Comparison of ENCODE assay signal across 8 cellular contexts in genomic region chr14:61813101-61813596, GRCh38. TPM values are rescaled to one million over a fixed set of nuclear protein-coding genes. Genes with fewer than 3 reads are reported as not detected.
DNase-seq lines count a peak whose midpoint lies in the region; ATAC-seq and TF ChIP-seq lines count a peak whose summit lies in the region.
"Had no signal": no experiment of that assay in that cellular context is flagged by ENCODE, and none has a peak within 500 bp of the region (broad histone marks: within the 10 kb centered on the region; RNA-seq: fewer than 3 reads in every experiment).

No MANE protein-coding gene starts in this region.

- H3K9me3 ChIP-seq in Peyer's patch (no peaks in the 10 kb centered on the region), psoas muscle (no peaks in the 10 kb centered on the region)

- peak in 1 of 4 donors; percentile 8 for ATAC-seq in psoas muscle
- no peak for ATAC-seq in HG03457 (IDR thresholded peaks at IDR 0.05; ENCODE audit: unreplicated experiment)

- TF ChIP-seq CTCF in Peyer's patch (IDR thresholded peaks at IDR 0.05), result no peak
- no peak for TF ChIP-seq CTCF in fibroblast of mammary gland (conservative IDR thresholded peaks at IDR 0.05; ENCODE audit: control insufficient read depth, insufficient read depth, low read depth, low read length)
- TF ChIP-seq CTCF in psoas muscle (IDR thresholded peaks at IDR 0.05), result no peak

- no peaks in the 10 kb centered on the region for H3K36me3 ChIP-seq in Peyer's patch
- H3K36me3 ChIP-seq in psoas muscle (ENCODE audit: insufficient read depth in 1 of 2, low read depth in 1 of 2), result no peaks in the 10 kb centered on the region

- H3K27me3 ChIP-seq in Peyer's patch, result peaks cover 0 to 21% of the 10 kb centered on the region in 2 donors
- peaks cover 6 to 58% (median 14%) of the 10 kb centered on the region in 3 donors for H3K27me3 ChIP-seq in psoas muscle (ENCODE audit: insufficient read depth in 3 of 3, low read length in 2 of 3)

- intact Hi-C loops in psoas muscle (cut with DNase I), result no loop called here

- no peak for TF ChIP-seq POLR2A in Peyer's patch (IDR thresholded peaks at IDR 0.05)

- H3K27ac ChIP-seq in Peyer's patch (no peak overlapping the region), psoas muscle (no peak overlapping the region)

- WGBS in psoas muscle, 3 donors, result 11 to 14% (median 12%) methylated on average over 25 of the region's 25 CpGs

- H3K4me1 ChIP-seq in Peyer's patch, result peaks cover 0 to 8% (median 0%) of the 10 kb centered on the region in 4 donors
- H3K4me1 ChIP-seq in psoas muscle, result no peaks in the 10 kb centered on the region

- DNase-seq in G401 (ENCODE audit: low spot score), result peak; percentile 41
- DNase-seq in Peyer's patch, result no peak
- no peak for DNase-seq in fibroblast of mammary gland (ENCODE audit: low read depth)
- DNase-seq in psoas muscle, result no peak
- DNase-seq in NCI-H1694 (lab: John Stamatoyannopoulos, UW), result no peak
- no peak for DNase-seq in NCI-H2171 (lab: John Stamatoyannopoulos, UW)
- DNase-seq: KG1 had no signal

- peak overlapping the region in 3 of 4 donors; percentile 29 to 56 (median 48) for H3K4me3 ChIP-seq in Peyer's patch
- peak overlapping the region; percentile 33 for H3K4me3 ChIP-seq in fibroblast of mammary gland (ENCODE audit: control insufficient read depth, low read depth, low read length)
- peak overlapping the region; percentile 63 for H3K4me3 ChIP-seq in psoas muscle

- in situ Hi-C loops in G401 (cut with HindIII; ENCODE audit: low sequenced_read_pairs), result no loop called here

RNA-seq across cellular contexts. Expression of gene SYT16, which starts 0.6 kb away (rescaled TPM):
- not detected in 2 replicates for total RNA-seq in G401 (2014; rRNA removed; shearing (Covaris generic))
- total RNA-seq in Peyer's patch (under 1 TPM in 1 of 4 donors, not detected in 3; under 0.01 TPM), psoas muscle (not detected)
- polyA plus RNA-seq in psoas muscle, result under 1 TPM in 1 of 3 donors, not detected in 2; 0.06 TPM

RNA-seq across cellular contexts. Expression of gene SNAPC1, which starts 50.9 kb away (rescaled TPM):
- 11.8 and 13.1 TPM in 2 replicates for total RNA-seq in G401 (2014; rRNA removed; shearing (Covaris generic))
- total RNA-seq in Peyer's patch (1 to 10 TPM; 1.7 to 9.9 (median 3.0) TPM), psoas muscle (1 to 10 TPM; 3.6 to 5.2 (median 4.8) TPM)
- 1 to 10 TPM; 1.6 to 7.0 (median 4.4) TPM for polyA plus RNA-seq in psoas muscle
